Comparison of ENCODE assay signal across 23 cellular contexts in genomic region chr6:155123520-155123919, GRCh38.
A peak's percentile ranks its signal among the peaks of the same experiment; 100 is the strongest.
DNase-seq lines count a peak whose midpoint lies in the region; ATAC-seq, FAIRE-seq and TF ChIP-seq lines count a peak whose summit lies in the region.
"Had no signal": no experiment of that assay in that cellular context is flagged by ENCODE, and none has a peak within 500 bp of the region (broad histone marks: within the 10 kb centered on the region; RNA-seq: fewer than 3 reads in every experiment).

No MANE protein-coding gene starts in this region.

- in situ Hi-C loops in K562 (cut with MboI), result no loop called here

- H3K9me3 ChIP-seq in NT2/D1 (ENCODE audit: insufficient read depth, low read length) (no peaks in the 10 kb centered on the region), K562 (replicated peaks; ENCODE audit: control insufficient read depth, insufficient read depth, low read depth, low read length) (no peaks in the 10 kb centered on the region), iPS-20b (ENCODE audit: insufficient read depth, low read depth, low read length) (no peaks in the 10 kb centered on the region), trophoblast cell (ENCODE audit: insufficient read depth, low read depth, low read length) (no peaks in the 10 kb centered on the region), mucosa of descending colon (no peaks in the 10 kb centered on the region)
- H3K9me3 ChIP-seq: Caco-2, MG63, SJSA1 had no signal

- no peaks in the 10 kb centered on the region for H3K9me1 ChIP-seq in K562 (ENCODE audit: control insufficient read depth, insufficient read depth, low read length)

- TF ChIP-seq EP300 in K562 (IDR thresholded peaks at IDR 0.05; ENCODE audit: low read length), result no peak

- H3K27ac ChIP-seq in K562 (ENCODE audit: extremely low read depth, low read depth, low read length) (no peak overlapping the region), iPS-20b (ENCODE audit: low read length) (no peak overlapping the region), trophoblast cell (ENCODE audit: low read depth, low read length) (no peak overlapping the region)
- H3K27ac ChIP-seq: C4-2B, SJSA1 had no signal

- no peak overlapping the region for H3K4me3 Mint-ChIP-seq in activated naive CD4-positive, alpha-beta T cell treated with anti-CD3 and anti-CD28 coated beads, Interleukin-2, amount 10 ng/mL, durations not matched to agents 7 days and 5 days
- H3K4me3 Mint-ChIP-seq: B cell; CD8-positive, alpha-beta T cell had no signal

- no peak overlapping the region for H2BK5ac ChIP-seq in trophoblast cell (ENCODE audit: low read depth, low read length, poor library complexity)

- H3K9me3 Mint-ChIP-seq in activated naive CD4-positive, alpha-beta T cell treated with anti-CD3 and anti-CD28 coated beads, Interleukin-2, amount 10 ng/mL, durations not matched to agents 7 days and 5 days, result no peaks in the 10 kb centered on the region
- H3K9me3 Mint-ChIP-seq: CD8-positive, alpha-beta T cell had no signal

- H3K27me3 Mint-ChIP-seq in activated naive CD4-positive, alpha-beta T cell treated with anti-CD3 and anti-CD28 coated beads, Interleukin-2, amount 10 ng/mL, durations not matched to agents 7 days and 5 days, result peaks cover 8% of the 10 kb centered on the region
- H3K27me3 Mint-ChIP-seq: B cell had no signal

- H3K27me3 ChIP-seq in NT2/D1 (ENCODE audit: insufficient read depth, insufficient read length) (no peaks in the 10 kb centered on the region), K562 (ENCODE audit: control insufficient read depth in 2 of 2, insufficient read depth in 2 of 2, low read length in 2 of 2) (peaks cover 38 to 67% of the 10 kb centered on the region in 2 experiments), iPS-20b (ENCODE audit: insufficient read depth, low read length) (no peaks in the 10 kb centered on the region), trophoblast cell (ENCODE audit: insufficient read depth, low read length) (no peaks in the 10 kb centered on the region)
- H3K27me3 ChIP-seq: MG63, SJSA1 had no signal

- no peak overlapping the region for H2BK120ac ChIP-seq in trophoblast cell (ENCODE audit: insufficient read depth, low read length, poor library complexity)

- H4K8ac ChIP-seq in trophoblast cell (ENCODE audit: low read depth, low read length), result no peak overlapping the region

- H3K9ac ChIP-seq in NT2/D1 (ENCODE audit: insufficient read length, low read depth) (peak overlapping the region; percentile 3), K562 (ENCODE audit: insufficient read depth in 1 of 2, low read depth in 2 of 2, low read length in 2 of 2) (no peak overlapping the region), iPS-20b (ENCODE audit: low read depth, low read length) (peak overlapping the region; percentile 43; the same call in 1 of the 2 replicates), trophoblast cell (ENCODE audit: low read length) (no peak overlapping the region)

- no peak overlapping the region for H4K12ac ChIP-seq in trophoblast cell (ENCODE audit: low read depth, low read length)

- H3K36me3 ChIP-seq in NT2/D1 (ENCODE audit: insufficient read depth, insufficient read length, low read length) (peaks cover 12% of the 10 kb centered on the region), K562 (ENCODE audit: control insufficient read depth, insufficient read depth, low read length) (no peaks in the 10 kb centered on the region), iPS-20b (ENCODE audit: insufficient read depth, low read depth, low read length) (no peaks in the 10 kb centered on the region; the same call in 1 of the 2 replicates), trophoblast cell (ENCODE audit: control insufficient read depth in 1 of 2, insufficient read depth in 2 of 2, low read length in 2 of 2) (no peaks in the 10 kb centered on the region), mucosa of descending colon (ENCODE audit: low read depth) (no peaks in the 10 kb centered on the region)
- H3K36me3 ChIP-seq: MG63 had no signal

- no TSS peak for BruUV-seq in K562 (replicated peaks; lab: Mats Ljungman, UMichigan)

- peak; percentile 36; the same call in 1 of the 3 replicates for ATAC-seq in K562
- no peak for ATAC-seq in mucosa of descending colon
- ATAC-seq: CD8-positive, alpha-beta T cell had no signal

- H3K36me3 Mint-ChIP-seq in activated naive CD4-positive, alpha-beta T cell treated with anti-CD3 and anti-CD28 coated beads, Interleukin-2, amount 10 ng/mL, durations not matched to agents 7 days and 5 days, result no peaks in the 10 kb centered on the region
- H3K36me3 Mint-ChIP-seq: CD8-positive, alpha-beta T cell had no signal

- H4K20me1 ChIP-seq in K562 (replicated peaks; ENCODE audit: control insufficient read depth, insufficient read depth, low read length), result no peaks in the 10 kb centered on the region

- no peak for TF ChIP-seq POLR2A in K562 (conservative IDR thresholded peaks at IDR 0.05)

- H3K4me2 ChIP-seq in K562 (ENCODE audit: insufficient read depth, low read length) (no peak overlapping the region), trophoblast cell (ENCODE audit: low read length) (no peak overlapping the region)

- POLR2A ChIA-PET in K562 (lab: Yijun Ruan, JAX), result interaction anchor here (0.7 to 1.1 kb wide), 4 partner anchors 9 to 60 kb away, joined by 3 to 4 read pairs (median 4); no protein-coding TSS in a partner anchor

- WGBS in K562 (ENCODE audit: insufficient coverage, low coverage, missing lambda C conversion rate), result 8% methylated on average over 11 of the region's 11 CpGs
- no CpG with 5 or more reads among the region's 11 CpGs for WGBS in trophoblast cell (ENCODE audit: extremely low coverage, insufficient coverage, insufficient read length)

- TF ChIP-seq RAD21 in K562 (CRISPR knock-in tag; conservative IDR thresholded peaks at IDR 0.05 in 1 of 2, IDR thresholded peaks at IDR 0.05 in 1 of 2), result no peak

- no peak for FAIRE-seq in K562 (lab: Jason Lieb, UNC)
- FAIRE-seq: GM12892 had no signal

- H4K91ac ChIP-seq in trophoblast cell (ENCODE audit: low read depth, low read length), result no peak overlapping the region

- H3K4ac ChIP-seq in trophoblast cell (ENCODE audit: low read depth, low read length), result no peak overlapping the region

- no peak overlapping the region for H3K23ac ChIP-seq in trophoblast cell (ENCODE audit: low read length)

- DNase-seq in NT2/D1 (ENCODE audit: low read depth, low spot score), result no peak
- no peak for DNase-seq in K562 (ENCODE audit: extremely low read depth in 1 of 4, low spot score in 3 of 4)
- no peak for DNase-seq in trophoblast cell
- DNase-seq in activated CD8-positive, alpha-beta memory T cell treated with anti-CD3 and anti-CD28 coated beads, Interleukin-2, amount 50 U/mL, for 4 hours, result no peak
- DNase-seq in activated naive CD4-positive, alpha-beta T cell treated with anti-CD3 and anti-CD28 coated beads, Interleukin-2, amount 10 ng/mL, durations not matched to agents 7 days and 5 days, result no peak
- DNase-seq in mucosa of descending colon, result no peak
- DNase-seq in dedifferentiated amniotic fluid mesenchymal stem cell (ENCODE audit: extremely low spot score), result no peak
- DNase-seq: Caco-2; CD8-positive, alpha-beta T cell; DMS79; EL; KG1; MG63; NCI-H2029 treated with DMSO at 0.1 percent for 48 hours; NCI-H446 treated with DMSO at 0.1 percent for 48 hours; NCI-H526 treated with DMSO at 0.1 percent for 48 hours; Right ventricle myocardium superior; RPMI8226 had no signal

- peak overlapping the region; percentile 72 for H2BK12ac ChIP-seq in trophoblast cell (ENCODE audit: low read length)

- CTCF ChIA-PET in K562 (lab: Yijun Ruan, JAX; ENCODE audit: low intra/inter-chr PET ratio), result interaction anchor here (0.9 kb wide), 1 partner anchor 448 kb away, joined by 3 read pairs; no protein-coding TSS in a partner anchor
- CTCF ChIA-PET in activated naive CD4-positive, alpha-beta T cell treated with anti-CD3 and anti-CD28 coated beads, Interleukin-2, amount 10 ng/mL, durations not matched to agents 7 days and 5 days (lab: Charles Lee), result interaction anchor here (0.6 kb wide), 1 partner anchor 279 kb away, joined by 3 read pairs; no protein-coding TSS in a partner anchor

- peaks cover 2% of the 10 kb centered on the region for H3K79me1 ChIP-seq in trophoblast cell (ENCODE audit: low read length)

- no peak overlapping the region for H2AK5ac ChIP-seq in trophoblast cell (ENCODE audit: low read length)

- H3K14ac ChIP-seq in trophoblast cell (ENCODE audit: low read length), result peak overlapping the region; percentile 6

- H2AFZ ChIP-seq in K562 (ENCODE audit: low read depth, low read length) (no peak overlapping the region), trophoblast cell (ENCODE audit: insufficient read depth, low read length, poor library complexity) (no peak overlapping the region)

- H3K27ac Mint-ChIP-seq in activated naive CD4-positive, alpha-beta T cell treated with anti-CD3 and anti-CD28 coated beads, Interleukin-2, amount 10 ng/mL, durations not matched to agents 7 days and 5 days, result no peak overlapping the region
- H3K27ac Mint-ChIP-seq: B cell; CD8-positive, alpha-beta T cell had no signal

- H3K4me1 Mint-ChIP-seq in activated naive CD4-positive, alpha-beta T cell treated with anti-CD3 and anti-CD28 coated beads, Interleukin-2, amount 10 ng/mL, durations not matched to agents 7 days and 5 days, result no peaks in the 10 kb centered on the region

- no peak for TF ChIP-seq CTCF in K562 (IDR thresholded peaks at IDR 0.05 in 2 of 3, conservative IDR thresholded peaks at IDR 0.05 in 1 of 3; ENCODE audit: insufficient read depth in 2 of 3, low read depth in 1 of 3, low read length in 3 of 3)
- no peak for TF ChIP-seq CTCF in mucosa of descending colon (IDR thresholded peaks at IDR 0.05)

- H3K18ac ChIP-seq in trophoblast cell (ENCODE audit: low read length), result no peak overlapping the region

- H3K4me3 ChIP-seq in NT2/D1 (ENCODE audit: insufficient read length, low read depth) (no peak overlapping the region), K562 (no peak overlapping the region), iPS-20b (ENCODE audit: low read length) (no peak overlapping the region), trophoblast cell (ENCODE audit: low read depth, low read length) (no peak overlapping the region), mucosa of descending colon (no peak overlapping the region)
- H3K4me3 ChIP-seq: MG63, SJSA1 had no signal

- H3K4me1 ChIP-seq in NT2/D1 (ENCODE audit: insufficient read depth, insufficient read length), result peaks cover 3% of the 10 kb centered on the region
- no peaks in the 10 kb centered on the region for H3K4me1 ChIP-seq in K562 (replicated peaks in 1 of 2; ENCODE audit: control insufficient read depth in 2 of 2, insufficient read depth in 2 of 2, low read length in 2 of 2)
- H3K4me1 ChIP-seq in iPS-20b (ENCODE audit: insufficient read depth, low read length), result peaks cover 47% of the 10 kb centered on the region
- H3K4me1 ChIP-seq in trophoblast cell (ENCODE audit: control insufficient read depth in 1 of 2, insufficient read depth in 2 of 2, low read length in 2 of 2), result peaks cover 12 to 18% of the 10 kb centered on the region in 2 experiments
- no peaks in the 10 kb centered on the region for H3K4me1 ChIP-seq in mucosa of descending colon (ENCODE audit: low read depth)

- H3K79me2 ChIP-seq in K562 (ENCODE audit: control insufficient read depth, insufficient read depth, low read length), result no peaks in the 10 kb centered on the region
- no peaks in the 10 kb centered on the region for H3K79me2 ChIP-seq in trophoblast cell (ENCODE audit: control insufficient read depth, insufficient read depth, low read length, poor library complexity)

- intact Hi-C loops in K562 (cut with micrococcal nuclease), result no loop called here
- intact Hi-C loops in mucosa of descending colon (cut with DNase I, micrococcal nuclease), result no loop called here

TF ChIP-seq in K562, 482 proteins besides CTCF, POLR2A, EP300 and RAD21 (continues in another document):
- TF ChIP-seq E2F3 (CRISPR knock-in tag; IDR thresholded peaks at IDR 0.05), result no peak

Comparison
In these comparisons a context has a peak if more than half of its experiments do, and no peak if none do; other contexts are left out.
1. H3K9ac ChIP-seq: peak in NT2/D1 (single experiment) and iPS-20b (single experiment); none in K562 (0 of 2) and trophoblast cell (single experiment).